21 cellular contexts compared by ENCODE assay signal in genomic region chr3:50817756-50818518, GRCh38.
DNase-seq lines count a peak whose midpoint lies in the region; ATAC-seq and TF ChIP-seq lines count a peak whose summit lies in the region.
"Had no signal": no experiment of that assay in that cellular context is flagged by ENCODE, and none has a peak within 500 bp of the region (broad histone marks: within the 10 kb centered on the region; RNA-seq: fewer than 3 reads in every experiment).

No MANE protein-coding gene starts in this region.

- H3K27me3 ChIP-seq in H7 (ENCODE audit: control insufficient read depth, insufficient read depth, low read length), result no peaks in the 10 kb centered on the region
- H3K27me3 ChIP-seq in uterus, result no peaks in the 10 kb centered on the region

- peak overlapping the region; percentile 84 for H3K27ac Mint-ChIP-seq in mesothelial cell of epicardium
- H3K27ac Mint-ChIP-seq: B cell; CD4-positive, alpha-beta T cell; T-helper 17 cell had no signal

- no peak for ATAC-seq in HG03095 (IDR thresholded peaks at IDR 0.05; ENCODE audit: unreplicated experiment)
- no peak for ATAC-seq in HG02763 (IDR thresholded peaks at IDR 0.05; ENCODE audit: unreplicated experiment)
- ATAC-seq: Panc1, Right ventricle myocardium inferior, SK-N-SH treated with all-trans-retinoic acid at 6 μM for 48 hours, T-helper 17 cell had no signal

- TF ChIP-seq CTCF in epithelial cell of esophagus (IDR thresholded peaks at IDR 0.05; ENCODE audit: insufficient read depth, low read depth, low read length, missing control alignments), result no peak
- TF ChIP-seq CTCF in mesothelial cell of epicardium (IDR thresholded peaks at IDR 0.05; ENCODE audit: unreplicated experiment), result no peak
- no peak for TF ChIP-seq CTCF in uterus (IDR thresholded peaks at IDR 0.05)

- H3K9me3 ChIP-seq in uterus, result no peaks in the 10 kb centered on the region

- no peak overlapping the region for H3K4me3 ChIP-seq in H7 (ENCODE audit: insufficient read depth, low read depth, low read length)
- H3K4me3 ChIP-seq in epithelial cell of esophagus (ENCODE audit: low read length), result no peak overlapping the region
- no peak overlapping the region for H3K4me3 ChIP-seq in uterus

- no peaks in the 10 kb centered on the region for H3K36me3 Mint-ChIP-seq in mesothelial cell of epicardium

- no peaks in the 10 kb centered on the region for H3K27me3 Mint-ChIP-seq in mesothelial cell of epicardium (ENCODE audit: low read depth)
- H3K27me3 Mint-ChIP-seq: B cell; CD4-positive, alpha-beta T cell; T-helper 17 cell had no signal

- TF ChIP-seq POLR2A in uterus (IDR thresholded peaks at IDR 0.05), result no peak

- no peaks in the 10 kb centered on the region for H3K4me1 ChIP-seq in uterus

- intact Hi-C loops in uterus (cut with DNase I; ENCODE audit: low total_unique reads), result no loop called here

- DNase-seq in H7 (peak; percentile 31), M059J (ENCODE audit: low read depth) (peak; percentile 37), epithelial cell of esophagus (ENCODE audit: low read depth) (peak; percentile 17), mesothelial cell of epicardium (ENCODE audit: low spot score in 2 of 2, unreplicated experiment in 2 of 2) (no peak), AG08395 (ENCODE audit: low spot score) (no peak), uterus (no peak)
- DNase-seq: ACHN; CD4-positive, alpha-beta T cell; DMS79; Kasumi-1; NCI-H1436; NCI-H2081; NCI-H226; NCI-H526 treated with DMSO at 0.1 percent for 48 hours; T-helper 17 cell had no signal

- peaks cover 37% of the 10 kb centered on the region for H3K4me1 Mint-ChIP-seq in mesothelial cell of epicardium
- H3K4me1 Mint-ChIP-seq: B cell, T-helper 17 cell had no signal

- H3K4me3 Mint-ChIP-seq in mesothelial cell of epicardium, result no peak overlapping the region
- H3K4me3 Mint-ChIP-seq: B cell; CD4-positive, alpha-beta T cell; T-helper 17 cell had no signal

- H3K36me3 ChIP-seq in H7 (replicated peaks; ENCODE audit: control insufficient read depth, insufficient read depth, low read length) (no peaks in the 10 kb centered on the region), uterus (no peaks in the 10 kb centered on the region)

- H3K9me3 Mint-ChIP-seq in mesothelial cell of epicardium, result peaks cover 4% of the 10 kb centered on the region
- H3K9me3 Mint-ChIP-seq: CD4-positive, alpha-beta T cell had no signal

- H3K27ac ChIP-seq in uterus, result no peak overlapping the region

Comparison
In these comparisons a context has a peak if more than half of its experiments do, and no peak if none do; other contexts are left out.
1. DNase-seq: peak in H7 (single experiment), M059J (single experiment) and epithelial cell of esophagus (single experiment); none in mesothelial cell of epicardium (0 of 2), AG08395 (single experiment) and uterus (0 of 2).